Comparison of ENCODE assay signal across 8 cellular contexts in genomic region chr4:153142700-153143438, GRCh38.
A peak's percentile ranks its signal among the peaks of the same experiment; 100 is the strongest.
DNase-seq lines count a peak whose midpoint lies in the region; ATAC-seq and TF ChIP-seq lines count a peak whose summit lies in the region.

No MANE protein-coding gene starts in this region.

- H3K79me2 ChIP-seq in HCT116 (ENCODE audit: insufficient read depth, low read length): no peaks in the 10 kb centered on the region

- H2AFZ ChIP-seq in HCT116 (ENCODE audit: low read depth, low read length, poor library complexity, severe bottlenecking): peak overlapping the region; percentile 79

- peaks cover 13 to 15% of the 10 kb centered on the region in 2 experiments for H3K4me1 ChIP-seq in HCT116 (ENCODE audit: control insufficient read depth in 1 of 2, insufficient read depth in 2 of 2, low read length in 2 of 2)
- H3K4me1 ChIP-seq in lower lobe of right lung: peaks cover 11% of the 10 kb centered on the region

- H3K9me3 Mint-ChIP-seq in activated B cell treated with CpG ODN at 0.5 μM for 24 hours: no peaks in the 10 kb centered on the region
- no peaks in the 10 kb centered on the region for H3K9me3 Mint-ChIP-seq in stimulated activated effector memory CD8-positive, alpha-beta T cell treated with anti-CD3 and anti-CD28 coated beads, Interleukin-12 subunit alpha, Interleukin-12 subunit beta, amount 100 ng/mL, for 72 hours
- H3K9me3 Mint-ChIP-seq in activated T-helper 2 cell treated with anti-CD3 and anti-CD28 coated beads, Interferon-gamma antibody, Interleukin-2, Interleukin-4, amounts not matched to agents 10 μg/mL and 5 μg/mL and 100 μg/mL, durations not matched to agents 14 hours and 24 hours and 36 hours: no peaks in the 10 kb centered on the region

- H3K4me1 Mint-ChIP-seq in activated B cell treated with CpG ODN at 0.5 μM for 24 hours: peaks cover 15% of the 10 kb centered on the region
- H3K4me1 Mint-ChIP-seq in stimulated activated effector memory CD8-positive, alpha-beta T cell treated with anti-CD3 and anti-CD28 coated beads, Interleukin-12 subunit alpha, Interleukin-12 subunit beta, amount 100 ng/mL, for 72 hours: no peaks in the 10 kb centered on the region
- peaks cover 5% of the 10 kb centered on the region for H3K4me1 Mint-ChIP-seq in activated T-helper 2 cell treated with anti-CD3 and anti-CD28 coated beads, Interferon-gamma antibody, Interleukin-2, Interleukin-4, amounts not matched to agents 10 μg/mL and 5 μg/mL and 100 μg/mL, durations not matched to agents 14 hours and 24 hours and 36 hours (ENCODE audit: low read depth)

- H3K9me3 ChIP-seq in HCT116 (ENCODE audit: control insufficient read depth in 1 of 2, insufficient read depth in 1 of 2, low read depth in 1 of 2, low read length in 2 of 2): no peaks in the 10 kb centered on the region
- no peaks in the 10 kb centered on the region for H3K9me3 ChIP-seq in lower lobe of right lung

- DNase-seq in BJ (ENCODE audit: low read depth): no peak
- peak; percentile 68 for DNase-seq in HCT116 (ENCODE audit: low read depth, low spot score)
- DNase-seq in NCI-H2227 treated with DMSO at 0.1 percent for 48 hours (lab: John Stamatoyannopoulos, UW): peak; percentile 75
- DNase-seq in activated B cell treated with CpG ODN at 0.5 μM for 24 hours: no peak
- peak; percentile 45 for DNase-seq in effector CD4-positive, alpha-beta T cell
- peak; percentile 80 for DNase-seq in lower lobe of right lung
- DNase-seq in stimulated activated effector memory CD8-positive, alpha-beta T cell treated with anti-CD3 and anti-CD28 coated beads, Interleukin-12 subunit alpha, Interleukin-12 subunit beta, amount 100 ng/mL, for 72 hours (ENCODE audit: low spot score in 2 of 2): no peak
- DNase-seq in activated T-helper 2 cell treated with anti-CD3 and anti-CD28 coated beads, Interferon-gamma antibody, Interleukin-2, Interleukin-4, amounts not matched to agents 10 μg/mL and 5 μg/mL and 100 μg/mL, durations not matched to agents 14 hours and 24 hours and 36 hours (ENCODE audit: low spot score): no peak

- no peaks in the 10 kb centered on the region for H4K20me1 ChIP-seq in HCT116 (ENCODE audit: insufficient read depth)

- TF ChIP-seq CTCF in BJ (IDR thresholded peaks at IDR 0.05; ENCODE audit: insufficient read depth, low read depth, low read length) (peak; percentile 93), HCT116 (IDR thresholded peaks at IDR 0.05 in 2 of 3, conservative IDR thresholded peaks at IDR 0.05 in 1 of 3; ENCODE audit: borderline replicate concordance in 1 of 3, insufficient read depth in 1 of 3, low read depth in 2 of 3, low read length in 2 of 3) (peak; percentile 81 to 94 (median 91)), activated B cell treated with CpG ODN at 0.5 μM for 24 hours (IDR thresholded peaks at IDR 0.05) (no peak), lower lobe of right lung (IDR thresholded peaks at IDR 0.05) (peak; percentile 81)

- peaks cover 12% of the 10 kb centered on the region for H3K27me3 Mint-ChIP-seq in activated B cell treated with CpG ODN at 0.5 μM for 24 hours
- H3K27me3 Mint-ChIP-seq in activated T-helper 2 cell treated with anti-CD3 and anti-CD28 coated beads, Interferon-gamma antibody, Interleukin-2, Interleukin-4, amounts not matched to agents 10 μg/mL and 5 μg/mL and 100 μg/mL, durations not matched to agents 14 hours and 24 hours and 36 hours (ENCODE audit: low read depth): peaks cover 26% of the 10 kb centered on the region

- H3K36me3 ChIP-seq in BJ (ENCODE audit: control insufficient read depth, insufficient read depth, low read length) (no peaks in the 10 kb centered on the region), HCT116 (ENCODE audit: control insufficient read depth in 1 of 2, insufficient read depth in 2 of 2, low read length in 2 of 2) (no peaks in the 10 kb centered on the region), lower lobe of right lung (no peaks in the 10 kb centered on the region)

- ATAC-seq in HCT116 (peak; percentile 89), activated B cell treated with CpG ODN at 0.5 μM for 24 hours (ENCODE audit: low read depth) (peak; percentile 51), lower lobe of right lung (peak; percentile 77 to 88)
- ATAC-seq in stimulated activated effector memory CD8-positive, alpha-beta T cell treated with anti-CD3 and anti-CD28 coated beads, Interleukin-12 subunit alpha, Interleukin-12 subunit beta, amount 100 ng/mL, for 72 hours: peak; percentile 59

- TF ChIP-seq POLR2A in HCT116 (IDR thresholded peaks at IDR 0.05; ENCODE audit: borderline replicate concordance, extremely low read depth, insufficient read depth, insufficient read length): no peak

- BruUV-seq in HCT116 (replicated peaks; lab: Mats Ljungman, UMichigan): no TSS peak

- POLR2A ChIA-PET in BJ (lab: Charles Lee) (interaction anchor here (0.6 kb wide), 1 partner anchor 475 kb away, joined by 3 read pairs; no protein-coding TSS in a partner anchor), HCT116 (lab: Charles Lee) (interaction anchor here (1.2 kb wide), 1 partner anchor 62 kb away, joined by 8 read pairs; the partner anchor contains the start of gene TRIM2), activated B cell treated with CpG ODN at 0.5 μM for 24 hours (lab: Charles Lee) (no interaction called here)

- H3K36me3 Mint-ChIP-seq in activated B cell treated with CpG ODN at 0.5 μM for 24 hours (ENCODE audit: low read depth): no peaks in the 10 kb centered on the region
- no peaks in the 10 kb centered on the region for H3K36me3 Mint-ChIP-seq in stimulated activated effector memory CD8-positive, alpha-beta T cell treated with anti-CD3 and anti-CD28 coated beads, Interleukin-12 subunit alpha, Interleukin-12 subunit beta, amount 100 ng/mL, for 72 hours
- H3K36me3 Mint-ChIP-seq in activated T-helper 2 cell treated with anti-CD3 and anti-CD28 coated beads, Interferon-gamma antibody, Interleukin-2, Interleukin-4, amounts not matched to agents 10 μg/mL and 5 μg/mL and 100 μg/mL, durations not matched to agents 14 hours and 24 hours and 36 hours (ENCODE audit: low read depth): no peaks in the 10 kb centered on the region

- no peak overlapping the region for H3K27ac Mint-ChIP-seq in activated B cell treated with CpG ODN at 0.5 μM for 24 hours
- no peak overlapping the region for H3K27ac Mint-ChIP-seq in stimulated activated effector memory CD8-positive, alpha-beta T cell treated with anti-CD3 and anti-CD28 coated beads, Interleukin-12 subunit alpha, Interleukin-12 subunit beta, amount 100 ng/mL, for 72 hours
- no peak overlapping the region for H3K27ac Mint-ChIP-seq in activated T-helper 2 cell treated with anti-CD3 and anti-CD28 coated beads, Interferon-gamma antibody, Interleukin-2, Interleukin-4, amounts not matched to agents 10 μg/mL and 5 μg/mL and 100 μg/mL, durations not matched to agents 14 hours and 24 hours and 36 hours

- CTCF ChIA-PET in BJ (lab: Yijun Ruan, JAX) (interaction anchor here (0.6 to 3.6 kb wide), 41 partner anchors 9 to 607 kb away, joined by 3 to 34 read pairs (median 4); partner anchors contain the start of genes MND1 and TRIM2), HCT116 (lab: Charles Lee) (interaction anchor here (0.6 to 1.5 kb wide), 23 partner anchors 8 to 607 kb away, joined by 3 to 15 read pairs (median 5); partner anchors contain the start of genes FHDC1 and TRIM2), activated B cell treated with CpG ODN at 0.5 μM for 24 hours (lab: Charles Lee) (interaction anchor here (0.7 to 1.4 kb wide), 13 partner anchors 8 to 607 kb away, joined by 3 to 14 read pairs (median 4); no protein-coding TSS in a partner anchor)

- H3K4me3 Mint-ChIP-seq in activated B cell treated with CpG ODN at 0.5 μM for 24 hours: no peak overlapping the region
- H3K4me3 Mint-ChIP-seq in stimulated activated effector memory CD8-positive, alpha-beta T cell treated with anti-CD3 and anti-CD28 coated beads, Interleukin-12 subunit alpha, Interleukin-12 subunit beta, amount 100 ng/mL, for 72 hours: no peak overlapping the region
- no peak overlapping the region for H3K4me3 Mint-ChIP-seq in activated T-helper 2 cell treated with anti-CD3 and anti-CD28 coated beads, Interferon-gamma antibody, Interleukin-2, Interleukin-4, amounts not matched to agents 10 μg/mL and 5 μg/mL and 100 μg/mL, durations not matched to agents 14 hours and 24 hours and 36 hours (ENCODE audit: low read depth)

- intact Hi-C loops in HCT116 (cut with micrococcal nuclease): loop anchor here (1.0 to 2.0 kb wide), 6 partner anchors 62 to 608 kb away; partner anchors contain the start of gene TRIM2
- intact Hi-C loops in activated B cell treated with CpG ODN at 0.5 μM for 24 hours (cut with micrococcal nuclease): loop anchor here (1.0 to 5.0 kb wide), 4 partner anchors 175 to 609 kb away; no protein-coding TSS in a partner anchor
- intact Hi-C loops in lower lobe of right lung (cut with DNase I): loop anchor here (10.0 kb wide), 1 partner anchor 182 kb away; no protein-coding TSS in a partner anchor
- intact Hi-C loops in activated T-helper 2 cell treated with anti-CD3 and anti-CD28 coated beads, Interferon-gamma antibody, Interleukin-2, Interleukin-4, amounts not matched to agents 10 μg/mL and 5 μg/mL and 100 μg/mL, durations not matched to agents 14 hours and 24 hours and 36 hours (cut with micrococcal nuclease): loop anchor here (1.0 to 10.0 kb wide), 3 partner anchors 175 to 502 kb away; no protein-coding TSS in a partner anchor

- H3K27me3 ChIP-seq in BJ (ENCODE audit: control insufficient read depth, insufficient read depth, low read length): peaks cover 2% of the 10 kb centered on the region
- no peaks in the 10 kb centered on the region for H3K27me3 ChIP-seq in HCT116 (ENCODE audit: insufficient read depth, low read length)
- H3K27me3 ChIP-seq in lower lobe of right lung (ENCODE audit: low read depth): no peaks in the 10 kb centered on the region

- no peaks in the 10 kb centered on the region for H3K9me2 ChIP-seq in HCT116 (ENCODE audit: insufficient read depth)

- peak overlapping the region; percentile 50 for H3K4me2 ChIP-seq in HCT116 (ENCODE audit: low read length)

- H3K27ac ChIP-seq in HCT116 (ENCODE audit: low read depth, low read length) (peak overlapping the region; percentile 0; the same call in 1 of the 2 replicates), lower lobe of right lung (no peak overlapping the region)

- no peak overlapping the region for H3K9ac ChIP-seq in HCT116 (ENCODE audit: low read length)

- H3K4me3 ChIP-seq in BJ (ENCODE audit: low read depth, low read length): no peak overlapping the region
- H3K4me3 ChIP-seq in HCT116 (replicated peaks in 1 of 2; ENCODE audit: low read depth in 1 of 2, low read length in 2 of 2): no peak overlapping the region; a peak in 1 of 4 replicates
- peak overlapping the region; percentile 22 for H3K4me3 ChIP-seq in lower lobe of right lung

- TF ChIP-seq RAD21 in HCT116 (IDR thresholded peaks at IDR 0.05; ENCODE audit: low read depth): peak; percentile 96

- RAD21 ChIA-PET in HCT116 (lab: Charles Lee; ENCODE audit: low non-redundant PET in 1 of 2, low total read pairs in 2 of 2, uncharacterized antibody in 2 of 2, unreplicated experiment in 2 of 2): interaction anchor here (0.9 to 1.5 kb wide), 3 partner anchors 106 to 431 kb away, joined by 3 to 5 read pairs (median 3); no protein-coding TSS in a partner anchor

TF ChIP-seq in HCT116, 20 proteins besides CTCF, POLR2A, EP300 and RAD21 (continues in another document):
- TF ChIP-seq SIN3A (IDR thresholded peaks at IDR 0.05; ENCODE audit: low read depth): no peak

Comparison
In these comparisons a context has a peak if more than half of its experiments do, and no peak if none do; other contexts are left out.
1. DNase-seq: peak in HCT116 (single experiment), NCI-H2227 treated with DMSO at 0.1 percent for 48 hours (single experiment), effector CD4-positive, alpha-beta T cell (single experiment) and lower lobe of right lung (single experiment); none in BJ (single experiment), activated B cell treated with CpG ODN at 0.5 μM for 24 hours (single experiment), stimulated activated effector memory CD8-positive, alpha-beta T cell treated with anti-CD3 and anti-CD28 coated beads, Interleukin-12 subunit alpha, Interleukin-12 subunit beta, amount 100 ng/mL, for 72 hours (0 of 2) and activated T-helper 2 cell treated with anti-CD3 and anti-CD28 coated beads, Interferon-gamma antibody, Interleukin-2, Interleukin-4, amounts not matched to agents 10 μg/mL and 5 μg/mL and 100 μg/mL, durations not matched to agents 14 hours and 24 hours and 36 hours (single experiment).
2. Peak in every context shown above with its lines, with median percentiles within 50 percentile points of each other: ATAC-seq.